Comparison of ENCODE assay signal across 23 cellular contexts in genomic region chr5:107459637-107460036, GRCh38.
DNase-seq lines count a peak whose midpoint lies in the region; ATAC-seq, FAIRE-seq and TF ChIP-seq lines count a peak whose summit lies in the region.
"Had no signal": no experiment of that assay in that cellular context is flagged by ENCODE, and none has a peak within 500 bp of the region (broad histone marks: within the 10 kb centered on the region; RNA-seq: fewer than 3 reads in every experiment).

No MANE protein-coding gene starts in this region.

- H2AFZ ChIP-seq in H1 (ENCODE audit: low read length), result no peak overlapping the region

- no peak overlapping the region for H2BK120ac ChIP-seq in H1 (replicated peaks; ENCODE audit: low read depth, low read length)

- FAIRE-seq in H1 (lab: Jason Lieb, UNC), result no peak
- FAIRE-seq: HepG2, K562 had no signal

- peak overlapping the region; percentile 21 to 58 for H3K27ac Mint-ChIP-seq in natural killer cell treated with Interleukin-12 subunit alpha and Interleukin-12 subunit beta and Interleukin-15 and Interleukin-18, amount 100 ng/mL, for 72 hours
- no peak overlapping the region for H3K27ac Mint-ChIP-seq in natural killer cell
- peak overlapping the region; percentile 4 to 57 (median 49) for H3K27ac Mint-ChIP-seq in nephron
- H3K27ac Mint-ChIP-seq in activated CD8-positive, alpha-beta T cell treated with anti-CD3 and anti-CD28 coated beads for 36 hours, result no peak overlapping the region
- H3K27ac Mint-ChIP-seq: CD8-positive, alpha-beta memory T cell had no signal

- H3K27me3 ChIP-seq in H1 (replicated peaks in 1 of 4; ENCODE audit: control insufficient read depth in 3 of 4, extremely low read depth in 1 of 4, insufficient read depth in 3 of 4, low read length in 3 of 4), result no peaks in the 10 kb centered on the region

- no peaks in the 10 kb centered on the region for H3K9me3 ChIP-seq in H1 (ENCODE audit: insufficient read depth in 2 of 2, low read depth in 1 of 2, low read length in 1 of 2)

- H3K4me3 ChIP-seq in H1 (ENCODE audit: extremely low read depth in 1 of 4, insufficient read depth in 2 of 4, low read depth in 3 of 4, low read length in 4 of 4) (no peak overlapping the region), lower leg skin (ENCODE audit: low read depth, poor library complexity, severe bottlenecking) (no peak overlapping the region)
- H3K4me3 ChIP-seq: K562 had no signal

- TF ChIP-seq EP300 in H1 (IDR thresholded peaks at IDR 0.05; ENCODE audit: borderline replicate concordance in 1 of 2, low read depth in 2 of 2, low read length in 2 of 2), result no peak

- no peak overlapping the region for H3K27ac ChIP-seq in H1 (ENCODE audit: low read depth, low read length)
- H3K27ac ChIP-seq: C4-2B, HL-60 had no signal

- no peaks in the 10 kb centered on the region for H3K79me2 ChIP-seq in H1 (ENCODE audit: control insufficient read depth in 1 of 2, insufficient read depth in 2 of 2, low read length in 2 of 2)

- TF ChIP-seq CTCF in natural killer cell (IDR thresholded peaks at IDR 0.05) (no peak), H1 (IDR thresholded peaks at IDR 0.05; ENCODE audit: control extremely low read depth in 1 of 3, insufficient read depth in 1 of 3, low read depth in 1 of 3, low read length in 3 of 3) (no peak), nephron (IDR thresholded peaks at IDR 0.05; ENCODE audit: unreplicated experiment in 3 of 3) (no peak), lower leg skin (IDR thresholded peaks at IDR 0.05) (no peak)
- TF ChIP-seq CTCF in activated CD8-positive, alpha-beta T cell treated with anti-CD3 and anti-CD28 coated beads for 36 hours (IDR thresholded peaks at IDR 0.05), result no peak

- no peak overlapping the region for H3K18ac ChIP-seq in H1 (ENCODE audit: extremely low read depth, low read length)

- H3K4me3 Mint-ChIP-seq in natural killer cell treated with Interleukin-12 subunit alpha and Interleukin-12 subunit beta and Interleukin-15 and Interleukin-18, amount 100 ng/mL, for 72 hours, result no peak overlapping the region
- H3K4me3 Mint-ChIP-seq in natural killer cell, result no peak overlapping the region
- H3K4me3 Mint-ChIP-seq in nephron, result no peak overlapping the region
- no peak overlapping the region for H3K4me3 Mint-ChIP-seq in activated CD8-positive, alpha-beta T cell treated with anti-CD3 and anti-CD28 coated beads for 36 hours
- H3K4me3 Mint-ChIP-seq: CD8-positive, alpha-beta memory T cell had no signal

- no peak overlapping the region for H3K9ac ChIP-seq in H1 (replicated peaks in 1 of 4; ENCODE audit: extremely low read depth in 1 of 4, low read depth in 3 of 4, low read length in 3 of 4)

- TF ChIP-seq RAD21 in H1 (IDR thresholded peaks at IDR 0.05 in 1 of 2, conservative IDR thresholded peaks at IDR 0.05 in 1 of 2; ENCODE audit: low read depth in 2 of 2, low read length in 2 of 2), result no peak

- H3K56ac ChIP-seq in H1 (replicated peaks; ENCODE audit: insufficient read length, low read depth, low read length), result no peak overlapping the region

- H2BK5ac ChIP-seq in H1 (ENCODE audit: low read depth, low read length), result no peak overlapping the region

- TF ChIP-seq POLR2A in H1 (IDR thresholded peaks at IDR 0.05; ENCODE audit: control extremely low read depth in 1 of 2, low read depth in 2 of 2, low read length in 2 of 2) (no peak), lower leg skin (IDR thresholded peaks at IDR 0.05) (no peak)

- no peak overlapping the region for H3K4me2 ChIP-seq in H1 (ENCODE audit: insufficient read depth in 1 of 2, low read depth in 2 of 2, low read length in 2 of 2)

- H3K9me3 Mint-ChIP-seq in natural killer cell treated with Interleukin-12 subunit alpha and Interleukin-12 subunit beta and Interleukin-15 and Interleukin-18, amount 100 ng/mL, for 72 hours, result no peaks in the 10 kb centered on the region
- no peaks in the 10 kb centered on the region for H3K9me3 Mint-ChIP-seq in natural killer cell
- no peaks in the 10 kb centered on the region for H3K9me3 Mint-ChIP-seq in nephron
- no peaks in the 10 kb centered on the region for H3K9me3 Mint-ChIP-seq in activated CD8-positive, alpha-beta T cell treated with anti-CD3 and anti-CD28 coated beads for 36 hours
- H3K9me3 Mint-ChIP-seq: CD8-positive, alpha-beta memory T cell had no signal

- no peak overlapping the region for H3K14ac ChIP-seq in H1 (ENCODE audit: insufficient read length)

- no peak for DNase-seq in natural killer cell treated with Interleukin-12 subunit alpha and Interleukin-12 subunit beta and Interleukin-15 and Interleukin-18, amount 100 ng/mL, for 72 hours (ENCODE audit: low spot score)
- no peak for DNase-seq in natural killer cell
- DNase-seq in H1 (ENCODE audit: low read depth in 1 of 2, low spot score in 2 of 2), result no peak
- no peak for DNase-seq in lower leg skin (ENCODE audit: low spot score in 2 of 2)
- no peak for DNase-seq in activated CD8-positive, alpha-beta T cell treated with anti-CD3 and anti-CD28 coated beads for 36 hours
- no peak for DNase-seq in T-helper 9 cell
- DNase-seq: CD8-positive, alpha-beta memory T cell; EL; GF-D8; H7; NCI-H1092 treated with DMSO at 0.1 percent for 48 hours; NCI-H1436 treated with DMSO at 0.1 percent for 48 hours; NCI-H2029; NCI-H2227 treated with DMSO at 0.1 percent for 48 hours; NCI-H510A treated with DMSO at 0.1 percent for 48 hours; NCI-H774; NK-92 treated with Interleukin-12 subunit alpha and Interleukin-12 subunit beta, amount 100 ng/mL, for 24 hours had no signal

- no peak for ATAC-seq in natural killer cell treated with Interleukin-12 subunit alpha and Interleukin-12 subunit beta and Interleukin-15 and Interleukin-18, amount 100 ng/mL, for 72 hours
- no peak for ATAC-seq in natural killer cell
- no peak for ATAC-seq in activated CD8-positive, alpha-beta T cell treated with anti-CD3 and anti-CD28 coated beads for 36 hours
- ATAC-seq: HepG2, K562, Panc1 had no signal

- H3K4me1 ChIP-seq in H1 (replicated peaks in 1 of 4; ENCODE audit: control insufficient read depth in 3 of 4, insufficient read depth in 4 of 4, low read length in 3 of 4), result peaks cover 0 to 17% (median 13%) of the 10 kb centered on the region in 4 experiments; a peak in 6 of 7 replicates

- peaks cover 32 to 45% of the 10 kb centered on the region in 2 donors for H3K4me1 Mint-ChIP-seq in natural killer cell treated with Interleukin-12 subunit alpha and Interleukin-12 subunit beta and Interleukin-15 and Interleukin-18, amount 100 ng/mL, for 72 hours (ENCODE audit: low read depth in 2 of 2)
- H3K4me1 Mint-ChIP-seq in natural killer cell (peaks cover 36 to 50% of the 10 kb centered on the region in 2 donors), nephron (peaks cover 40% of the 10 kb centered on the region)
- peaks cover 3% of the 10 kb centered on the region for H3K4me1 Mint-ChIP-seq in activated CD8-positive, alpha-beta T cell treated with anti-CD3 and anti-CD28 coated beads for 36 hours (ENCODE audit: low read depth)

- no peaks in the 10 kb centered on the region for H3K23me2 ChIP-seq in H1 (ENCODE audit: low read depth, low read length)

- H3K4ac ChIP-seq in H1 (replicated peaks; ENCODE audit: insufficient read length, low read depth, low read length), result no peak overlapping the region

- H3K36me3 Mint-ChIP-seq in natural killer cell treated with Interleukin-12 subunit alpha and Interleukin-12 subunit beta and Interleukin-15 and Interleukin-18, amount 100 ng/mL, for 72 hours, result no peaks in the 10 kb centered on the region
- H3K36me3 Mint-ChIP-seq in natural killer cell, result no peaks in the 10 kb centered on the region
- H3K36me3 Mint-ChIP-seq in nephron (ENCODE audit: low read depth), result no peaks in the 10 kb centered on the region
- no peaks in the 10 kb centered on the region for H3K36me3 Mint-ChIP-seq in activated CD8-positive, alpha-beta T cell treated with anti-CD3 and anti-CD28 coated beads for 36 hours (ENCODE audit: low read depth)
- H3K36me3 Mint-ChIP-seq: CD8-positive, alpha-beta memory T cell had no signal

- no peak overlapping the region for H4K8ac ChIP-seq in H1 (ENCODE audit: extremely low read depth, insufficient read depth, low read length)

- H4K5ac ChIP-seq in H1 (ENCODE audit: insufficient read length, low read depth, low read length), result no peak overlapping the region

- H2AK5ac ChIP-seq in H1 (ENCODE audit: low read depth, low read length), result no peak overlapping the region

- no peaks in the 10 kb centered on the region for H3K79me1 ChIP-seq in H1 (ENCODE audit: low read depth, low read length)

- H2BK15ac ChIP-seq in H1 (ENCODE audit: low read length), result no peak overlapping the region

- H3K27me3 Mint-ChIP-seq in natural killer cell treated with Interleukin-12 subunit alpha and Interleukin-12 subunit beta and Interleukin-15 and Interleukin-18, amount 100 ng/mL, for 72 hours, result no peaks in the 10 kb centered on the region
- H3K27me3 Mint-ChIP-seq in natural killer cell (ENCODE audit: low read depth in 2 of 2) (no peaks in the 10 kb centered on the region), nephron (ENCODE audit: low read depth) (no peaks in the 10 kb centered on the region)
- H3K27me3 Mint-ChIP-seq in activated CD8-positive, alpha-beta T cell treated with anti-CD3 and anti-CD28 coated beads for 36 hours, result peaks cover 6% of the 10 kb centered on the region
- H3K27me3 Mint-ChIP-seq: CD8-positive, alpha-beta memory T cell had no signal

- POLR2A ChIA-PET in H1 (lab: Charles Lee; ENCODE audit: partially characterized antibody), result no interaction called here
- POLR2A ChIA-PET in activated CD8-positive, alpha-beta T cell treated with anti-CD3 and anti-CD28 coated beads for 36 hours (lab: Charles Lee), result no interaction called here

- intact Hi-C loops in natural killer cell (cut with micrococcal nuclease), result no loop called here
- intact Hi-C loops in lower leg skin (cut with DNase I; ENCODE audit: low total_unique reads), result no loop called here
- intact Hi-C loops in activated CD8-positive, alpha-beta T cell treated with anti-CD3 and anti-CD28 coated beads for 36 hours (cut with micrococcal nuclease), result no loop called here

- H4K20me1 ChIP-seq in H1 (replicated peaks in 1 of 2; ENCODE audit: control insufficient read depth in 1 of 2, insufficient read depth in 2 of 2, low read length in 2 of 2), result no peaks in the 10 kb centered on the region

- CTCF ChIA-PET in H1 (lab: Charles Lee; ENCODE audit: partially characterized antibody), result interaction anchor here (0.7 kb wide), 1 partner anchor 106 kb away, joined by 3 read pairs; no protein-coding TSS in a partner anchor
- CTCF ChIA-PET in activated CD8-positive, alpha-beta T cell treated with anti-CD3 and anti-CD28 coated beads for 36 hours (lab: Charles Lee), result no interaction called here

- no peak overlapping the region for H3K23ac ChIP-seq in H1 (ENCODE audit: insufficient read length)

- no peaks in the 10 kb centered on the region for H3K36me3 ChIP-seq in H1 (ENCODE audit: control insufficient read depth in 2 of 4, insufficient read depth in 4 of 4, low read length in 3 of 4)

- no peak overlapping the region for H4K91ac ChIP-seq in H1 (replicated peaks; ENCODE audit: insufficient read length, low read length)

- H2BK12ac ChIP-seq in H1 (ENCODE audit: low read depth, low read length), result no peak overlapping the region; the same call in 1 of the 2 replicates

- WGBS in H1 (ENCODE audit: extremely low coverage in 1 of 2, insufficient coverage in 1 of 2, insufficient read length in 1 of 2, insufficient replicate concordance in 2 of 2, low coverage in 1 of 2, low lambda C conversion rate in 2 of 2, missing lambda C conversion rate in 1 of 2), 2 experiments, result 100% methylated on average over 3 of the region's 3 CpGs; no CpG with 5 or more reads in 1 of the 2 experiments
- WGBS in lower leg skin, 2 donors, result 93 to 94% methylated on average over 3 of the region's 3 CpGs

- peak overlapping the region; percentile 34; the same call in 1 of the 2 replicates for H2BK20ac ChIP-seq in H1 (ENCODE audit: low read length)

Comparison
In these comparisons a context has a peak if more than half of its experiments do, and no peak if none do; other contexts are left out.
1. H3K27ac Mint-ChIP-seq: peak in natural killer cell treated with Interleukin-12 subunit alpha and Interleukin-12 subunit beta and Interleukin-15 and Interleukin-18, amount 100 ng/mL, for 72 hours (2 of 2) and nephron (3 of 3); none in natural killer cell (0 of 2) and activated CD8-positive, alpha-beta T cell treated with anti-CD3 and anti-CD28 coated beads for 36 hours (single experiment).